8 cellular contexts compared by ENCODE assay signal in the genomic region with DNA sequence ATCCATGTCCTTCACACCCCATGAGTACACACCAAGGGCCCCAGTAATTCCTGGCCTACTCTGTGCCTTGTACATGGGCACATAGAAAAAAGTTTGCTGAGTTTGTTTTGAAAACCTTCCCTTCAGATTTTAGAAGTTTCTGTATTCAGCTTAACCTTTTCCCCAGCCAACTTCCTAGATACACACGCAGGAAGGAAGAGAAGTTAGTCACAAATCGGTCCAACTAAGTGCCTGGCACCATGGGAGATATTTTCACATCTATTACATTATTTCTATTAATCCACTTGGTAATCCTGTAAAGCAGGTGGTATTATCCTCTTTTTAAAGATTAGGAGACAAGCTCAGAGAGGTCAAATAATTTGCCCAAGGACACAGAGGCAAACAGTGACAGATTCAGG. TPM values are rescaled to one million over a fixed set of nuclear protein-coding genes. Genes with fewer than 3 reads are reported as not detected.
DNase-seq lines count a peak whose midpoint lies in the region; ATAC-seq and TF ChIP-seq lines count a peak whose summit lies in the region.

No MANE protein-coding gene starts in this region.

- H3K4me3 ChIP-seq in cardiac muscle cell (no peak overlapping the region), duodenal mucosa (ENCODE audit: low read depth in 1 of 2, low read length in 2 of 2) (peak overlapping the region in 1 of 2 donors; percentile 22), upper lobe of right lung (no peak overlapping the region)

- H3K27me3 Mint-ChIP-seq in natural killer cell treated with Interleukin-12 subunit alpha and Interleukin-12 subunit beta and Interleukin-15 and Interleukin-18, amount 100 ng/mL, for 72 hours: no peaks in the 10 kb centered on the region

- TF ChIP-seq CTCF in cardiac muscle cell (IDR thresholded peaks at IDR 0.05; ENCODE audit: low read depth, low read length) (no peak), upper lobe of right lung (IDR thresholded peaks at IDR 0.05) (no peak)

- H3K9me3 ChIP-seq in cardiac muscle cell (ENCODE audit: low read depth) (no peaks in the 10 kb centered on the region), duodenal mucosa (ENCODE audit: control insufficient read depth in 1 of 2, low read length in 2 of 2) (no peaks in the 10 kb centered on the region), upper lobe of right lung (no peaks in the 10 kb centered on the region)

- peak overlapping the region; percentile 69 for H3K4me3 Mint-ChIP-seq in natural killer cell treated with Interleukin-12 subunit alpha and Interleukin-12 subunit beta and Interleukin-15 and Interleukin-18, amount 100 ng/mL, for 72 hours

- in situ Hi-C loops in G401 (cut with HindIII; ENCODE audit: low sequenced_read_pairs): no loop called here

- no peak for ATAC-seq in Right ventricle myocardium superior (ENCODE audit: poor library complexity)
- ATAC-seq in natural killer cell treated with Interleukin-12 subunit alpha and Interleukin-12 subunit beta and Interleukin-15 and Interleukin-18, amount 100 ng/mL, for 72 hours: no peak
- no peak for ATAC-seq in upper lobe of right lung
- ATAC-seq in GM19452 (IDR thresholded peaks at IDR 0.05; ENCODE audit: unreplicated experiment): no peak

- peaks cover 32% of the 10 kb centered on the region for H3K36me3 Mint-ChIP-seq in natural killer cell treated with Interleukin-12 subunit alpha and Interleukin-12 subunit beta and Interleukin-15 and Interleukin-18, amount 100 ng/mL, for 72 hours

- DNase-seq in cardiac muscle cell (ENCODE audit: low read depth in 1 of 2, low spot score in 1 of 2) (peak in 1 of 2 donors; percentile 20), Right ventricle myocardium superior (no peak), upper lobe of right lung (no peak), T-helper 9 cell (no peak), G401 (ENCODE audit: low spot score) (no peak)
- DNase-seq in natural killer cell treated with Interleukin-12 subunit alpha and Interleukin-12 subunit beta and Interleukin-15 and Interleukin-18, amount 100 ng/mL, for 72 hours (ENCODE audit: low spot score): no peak

- peak overlapping the region; percentile 20 to 41 for H3K9ac ChIP-seq in duodenal mucosa (ENCODE audit: low read depth in 1 of 2, low read length in 2 of 2)

- H3K27ac ChIP-seq in cardiac muscle cell (peak overlapping the region; percentile 19), duodenal mucosa (ENCODE audit: low read depth, low read length) (peak overlapping the region; percentile 58), upper lobe of right lung (peak overlapping the region; percentile 72)

- no peaks in the 10 kb centered on the region for H3K9me3 Mint-ChIP-seq in natural killer cell treated with Interleukin-12 subunit alpha and Interleukin-12 subunit beta and Interleukin-15 and Interleukin-18, amount 100 ng/mL, for 72 hours

- H3K4me1 ChIP-seq in cardiac muscle cell (ENCODE audit: low read depth): peaks cover under 1% of the 10 kb centered on the region
- H3K4me1 ChIP-seq in duodenal mucosa (ENCODE audit: control insufficient read depth in 1 of 2, insufficient read depth in 2 of 2, low read length in 2 of 2): peaks cover 65 to 67% of the 10 kb centered on the region in 2 donors
- peaks cover 56% of the 10 kb centered on the region for H3K4me1 ChIP-seq in upper lobe of right lung

- H3K36me3 ChIP-seq in cardiac muscle cell: no peaks in the 10 kb centered on the region
- no peaks in the 10 kb centered on the region for H3K36me3 ChIP-seq in duodenal mucosa (ENCODE audit: control insufficient read depth in 1 of 2, insufficient read depth in 2 of 2, low read length in 2 of 2)
- peaks cover 4% of the 10 kb centered on the region for H3K36me3 ChIP-seq in upper lobe of right lung

- peak overlapping the region; percentile 74 to 100 for H3K27ac Mint-ChIP-seq in natural killer cell treated with Interleukin-12 subunit alpha and Interleukin-12 subunit beta and Interleukin-15 and Interleukin-18, amount 100 ng/mL, for 72 hours

- H3K4me1 Mint-ChIP-seq in natural killer cell treated with Interleukin-12 subunit alpha and Interleukin-12 subunit beta and Interleukin-15 and Interleukin-18, amount 100 ng/mL, for 72 hours (ENCODE audit: low read depth in 2 of 2): peaks cover 62% of the 10 kb centered on the region in 2 donors

- intact Hi-C loops in Right ventricle myocardium superior (cut with DNase I) (loop anchor here (10.0 kb wide), 1 partner anchor 113 kb away; a partner anchor contains a TSS), upper lobe of right lung (cut with DNase I) (no loop called here)

- H3K27me3 ChIP-seq in cardiac muscle cell: no peaks in the 10 kb centered on the region
- H3K27me3 ChIP-seq in duodenal mucosa (ENCODE audit: control insufficient read depth in 1 of 2, insufficient read depth in 2 of 2, low read length in 2 of 2): no peaks in the 10 kb centered on the region
- no peaks in the 10 kb centered on the region for H3K27me3 ChIP-seq in upper lobe of right lung

RNA-seq across cellular contexts. Expression of a gene that starts 5.8 kb away (rescaled TPM):
- total RNA-seq in cardiac muscle cell (29.4 and 32.8 TPM in 2 replicates), Right ventricle myocardium superior (8.5 TPM), upper lobe of right lung (63.0 TPM)
- polyA plus RNA-seq in cardiac muscle cell: 23.2 and 31.4 TPM in 2 replicates
- total RNA-seq in natural killer cell treated with Interleukin-12 subunit alpha and Interleukin-12 subunit beta and Interleukin-15 and Interleukin-18, amount 100 ng/mL, for 72 hours: 100 to 1,000 TPM; 390 to 657 TPM
- 49.9 and 58.0 TPM in 2 replicates for total RNA-seq in G401 (2014; rRNA removed; shearing (Covaris generic))

RNA-seq across cellular contexts. Expression of a gene that starts 57.9 kb away (rescaled TPM):
- 20.5 and 26.9 TPM in 2 replicates for total RNA-seq in cardiac muscle cell
- polyA plus RNA-seq in cardiac muscle cell: 30.1 and 30.3 TPM in 2 replicates
- 17.7 TPM for total RNA-seq in Right ventricle myocardium superior
- total RNA-seq in natural killer cell treated with Interleukin-12 subunit alpha and Interleukin-12 subunit beta and Interleukin-15 and Interleukin-18, amount 100 ng/mL, for 72 hours: 10 to 100 TPM; 22.1 to 31.2 TPM
- total RNA-seq in upper lobe of right lung: 37.9 TPM
- 45.7 and 54.8 TPM in 2 replicates for total RNA-seq in G401 (2014; rRNA removed; shearing (Covaris generic))

Comparison
In these comparisons a context has a peak if more than half of its experiments do, and no peak if none do; other contexts are left out.
1. H3K27ac ChIP-seq: peak in every context shown above with its lines; median percentile 72 in upper lobe of right lung; 58 in duodenal mucosa; 19 in cardiac muscle cell.